ENCODE assay signal across 1 cellular context in genomic region chr4:6716018-6716911, GRCh38.
TF ChIP-seq lines count a peak whose summit lies in the region.

Gene BLOC1S4, plus strand, starts transcription at chr4:6716174. Its CDS starts 36 bp downstream, at chr4:6716210.

TF ChIP-seq in H1, 55 proteins besides CTCF, POLR2A, EP300 and RAD21:
- TF ChIP-seq ATF2 (IDR thresholded peaks at IDR 0.05; ENCODE audit: low read length) (no peak), YY1 (IDR thresholded peaks at IDR 0.05; ENCODE audit: low read depth, low read length) (0 out of 2 replicates have a peak, but pooled peaks have one; percentile 42), SRF (IDR thresholded peaks at IDR 0.05; ENCODE audit: low read depth, low read length) (no peak), RFX5 (IDR thresholded peaks at IDR 0.05; ENCODE audit: borderline replicate concordance, low read depth, low read length) (no peak), CTBP2 (IDR thresholded peaks at IDR 0.05; ENCODE audit: borderline replicate concordance, insufficient read depth, insufficient read length, low read length) (no peak), TAF7 (optimal IDR thresholded peaks at IDR 0.05; ENCODE audit: borderline replicate concordance, low read depth, low read length) (no peak), TBP (IDR thresholded peaks at IDR 0.05; ENCODE audit: low read depth, low read length) (peak; percentile 44; the same call in 1 of the 2 replicates), ZNF274 (IDR thresholded peaks at IDR 0.05; ENCODE audit: borderline replicate concordance, extremely low read depth, low read length) (no peak), CHD2 (IDR thresholded peaks at IDR 0.05; ENCODE audit: low read length) (no peak), HDAC6 (IDR thresholded peaks at IDR 0.05; ENCODE audit: low read depth, low read length) (no peak), SIX5 (IDR thresholded peaks at IDR 0.05; ENCODE audit: low read depth, low read length) (no peak), ASH2L (IDR thresholded peaks at IDR 0.05; ENCODE audit: low read length) (peak; percentile 69), USF2 (IDR thresholded peaks at IDR 0.05; ENCODE audit: low read length) (no peak), GTF2F1 (IDR thresholded peaks at IDR 0.05; ENCODE audit: borderline replicate concordance, low read depth, low read length) (no peak), KDM5A (IDR thresholded peaks at IDR 0.05; ENCODE audit: low read length) (no peak; the same call in 1 of the 2 replicates), CEBPB (IDR thresholded peaks at IDR 0.05; ENCODE audit: low read depth, low read length) (no peak), CHD7 (IDR thresholded peaks at IDR 0.05; ENCODE audit: insufficient replicate concordance, low read length) (no peak), POU5F1 (IDR thresholded peaks at IDR 0.05; ENCODE audit: low read depth, low read length) (no peak), TAF1 (IDR thresholded peaks at IDR 0.05; ENCODE audit: low read depth, low read length) (peak; percentile 81), CBX8 (IDR thresholded peaks at IDR 0.05; ENCODE audit: borderline replicate concordance, low read depth, low read length) (no peak), BACH1 (IDR thresholded peaks at IDR 0.05; ENCODE audit: low read length) (peak; percentile 59), RBBP5 (IDR thresholded peaks at IDR 0.05; ENCODE audit: borderline replicate concordance, low read depth, low read length) (peak; percentile 86), FOSL1 (IDR thresholded peaks at IDR 0.05; ENCODE audit: insufficient read depth, low read depth, low read length) (no peak), MAFK (IDR thresholded peaks at IDR 0.05; ENCODE audit: low read depth, low read length) (no peak), CHD1 (IDR thresholded peaks at IDR 0.05; ENCODE audit: low read depth, low read length) (no peak), SIN3A (conservative IDR thresholded peaks at IDR 0.05 in 1 of 2, IDR thresholded peaks at IDR 0.05 in 1 of 2; ENCODE audit: low read depth in 1 of 2, low read length in 2 of 2) (no peak; a peak in 1 of 4 replicates), ATF3 (IDR thresholded peaks at IDR 0.05; ENCODE audit: insufficient read depth, low read depth, low read length) (no peak), PHF8 (conservative IDR thresholded peaks at IDR 0.05; ENCODE audit: low read depth, low read length) (peak; percentile 86), KDM4A (IDR thresholded peaks at IDR 0.05; ENCODE audit: low read depth, low read length, severe bottlenecking) (peak; percentile 95), MAX (IDR thresholded peaks at IDR 0.05) (peak; percentile 85), EZH2 (IDR thresholded peaks at IDR 0.05; ENCODE audit: low read depth, low read length, severe bottlenecking) (no peak), BRCA1 (IDR thresholded peaks at IDR 0.05; ENCODE audit: low read depth, low read length) (no peak), JUND (IDR thresholded peaks at IDR 0.05; ENCODE audit: low read length) (no peak), GABPA (IDR thresholded peaks at IDR 0.05; ENCODE audit: borderline replicate concordance, insufficient read depth, low read length) (peak; percentile 75; the same call in 1 of the 2 replicates), SP4 (IDR thresholded peaks at IDR 0.05; ENCODE audit: low read length) (peak; percentile 73; the same call in 1 of the 2 replicates), TEAD4 (IDR thresholded peaks at IDR 0.05; ENCODE audit: low read depth, low read length) (no peak), SUZ12 (IDR thresholded peaks at IDR 0.05; ENCODE audit: low read length) (no peak; the same call in 1 of the 2 replicates), SAP30 (IDR thresholded peaks at IDR 0.05; ENCODE audit: insufficient read depth, insufficient replicate concordance, low read length) (no peak), KDM1A (IDR thresholded peaks at IDR 0.05; ENCODE audit: borderline replicate concordance, low read length) (no peak), HDAC2 (IDR thresholded peaks at IDR 0.05; ENCODE audit: borderline replicate concordance in 1 of 2, low read depth in 2 of 2, low read length in 2 of 2) (peak in 1 of 2 experiments; percentile 69; a peak in 1 of 4 replicates), JUN (IDR thresholded peaks at IDR 0.05; ENCODE audit: low read depth, low read length) (no peak), CREB1 (IDR thresholded peaks at IDR 0.05) (peak; percentile 50; the same call in 1 of the 2 replicates), NRF1 (IDR thresholded peaks at IDR 0.05; ENCODE audit: low read depth, low read length) (peak; percentile 97), EGR1 (IDR thresholded peaks at IDR 0.05; ENCODE audit: borderline replicate concordance, low read depth, low read length) (no peak), POLR2AphosphoS5 (IDR thresholded peaks at IDR 0.05; ENCODE audit: low read depth, low read length) (peak; percentile 80), E2F6 (IDR thresholded peaks at IDR 0.05) (peak; percentile 82), RXRA (IDR thresholded peaks at IDR 0.05; ENCODE audit: insufficient read depth, low read depth, low read length) (no peak), SP1 (IDR thresholded peaks at IDR 0.05; ENCODE audit: low read depth, low read length) (no peak), SP2 (IDR thresholded peaks at IDR 0.05; ENCODE audit: low read length) (no peak), BCL11A (IDR thresholded peaks at IDR 0.05; ENCODE audit: low read depth in 2 of 2, low read length in 2 of 2) (no peak), NANOG (IDR thresholded peaks at IDR 0.05; ENCODE audit: insufficient read depth, low read depth, low read length, poor library complexity, severe bottlenecking) (no peak), RNF2 (IDR thresholded peaks at IDR 0.05; ENCODE audit: borderline replicate concordance, low read depth, low read length, missing control alignments, poor library complexity, severe bottlenecking) (no peak), CBX5 (IDR thresholded peaks at IDR 0.05; ENCODE audit: low read depth, low read length) (no peak), SIRT6 (IDR thresholded peaks at IDR 0.05; ENCODE audit: low read length) (no peak), TCF12 (IDR thresholded peaks at IDR 0.05; ENCODE audit: low read depth, low read length) (no peak)
TF ChIP-seq in H1: peak in this region for 16.
